In genomic region chr6:33197431-33198048, GRCh38 we compare ENCODE assay signal across 8 cellular contexts. TPM values are rescaled to one million over a fixed set of nuclear protein-coding genes. Genes with fewer than 3 reads are reported as not detected.
DNase-seq lines count a peak whose midpoint lies in the region; ATAC-seq and TF ChIP-seq lines count a peak whose summit lies in the region.

No MANE protein-coding gene starts in this region.

- peak; percentile 97 for TF ChIP-seq CTCF in WERI-Rb-1 (IDR thresholded peaks at IDR 0.05; ENCODE audit: low read depth, low read length)
- peak; percentile 86 for TF ChIP-seq CTCF in fibroblast of pulmonary artery (IDR thresholded peaks at IDR 0.05; ENCODE audit: low read length, missing control alignments)
- peak; percentile 50 for TF ChIP-seq CTCF in neutrophil (IDR thresholded peaks at IDR 0.05)

- peaks cover 64% of the 10 kb centered on the region for H3K36me3 ChIP-seq in WERI-Rb-1
- H3K36me3 ChIP-seq in neutrophil: peaks cover 57% of the 10 kb centered on the region

- H3K9me3 ChIP-seq in WERI-Rb-1 (ENCODE audit: severe bottlenecking) (no peaks in the 10 kb centered on the region), neutrophil (no peaks in the 10 kb centered on the region)

- in situ Hi-C loops in G401 (cut with HindIII; ENCODE audit: low sequenced_read_pairs): no loop called here

- H3K4me1 ChIP-seq in neutrophil (ENCODE audit: control insufficient read depth in 1 of 2, insufficient read depth in 1 of 2, low read depth in 1 of 2, low read length in 1 of 2): peaks cover 31 to 39% of the 10 kb centered on the region in 2 experiments

- DNase-seq in AG08395 (ENCODE audit: low spot score): peak; percentile 78
- DNase-seq in G401 (ENCODE audit: low spot score): peak; percentile 74
- peak; percentile 53 for DNase-seq in NCI-H1694 treated with DMSO at 0.1 percent for 48 hours (lab: John Stamatoyannopoulos, UW)
- DNase-seq in WERI-Rb-1: peak; percentile 81
- DNase-seq in fibroblast of pulmonary artery (ENCODE audit: low read depth): peak; percentile 79
- no peak for DNase-seq in ureter (ENCODE audit: low spot score)

- ATAC-seq in HG03342 (IDR thresholded peaks at IDR 0.05; ENCODE audit: unreplicated experiment): no peak

- no peak overlapping the region for H3K4me3 ChIP-seq in WERI-Rb-1 (ENCODE audit: low read depth, low read length)
- H3K4me3 ChIP-seq in fibroblast of pulmonary artery (replicated peaks; ENCODE audit: low read depth, low read length): no peak overlapping the region
- H3K4me3 ChIP-seq in neutrophil (ENCODE audit: low read depth in 1 of 2, low read length in 1 of 2): no peak overlapping the region

- no peaks in the 10 kb centered on the region for H3K27me3 ChIP-seq in WERI-Rb-1 (ENCODE audit: insufficient read depth, low read depth, severe bottlenecking)
- peaks cover 19% of the 10 kb centered on the region for H3K27me3 ChIP-seq in neutrophil

- 0 out of 2 replicates have a peak overlapping the region, but pooled peaks have one; percentile 4 for H3K27ac ChIP-seq in WERI-Rb-1
- peak overlapping the region; percentile 38 for H3K27ac ChIP-seq in neutrophil

RNA-seq across cellular contexts. Expression of gene RXRB, which starts 2.9 kb away (rescaled TPM):
- total RNA-seq in G401 (2014; rRNA removed; shearing (Covaris generic)): 11.5 and 18.8 TPM in 2 replicates
- 50.8 TPM for total RNA-seq in ureter

RNA-seq across cellular contexts. Expression of gene SLC39A7, which starts 3.1 kb away (rescaled TPM):
- 102 and 108 TPM in 2 replicates for total RNA-seq in G401 (2014; rRNA removed; shearing (Covaris generic))
- total RNA-seq in ureter: 60.7 TPM

RNA-seq across cellular contexts. Expression of gene COL11A2, which starts 5.3 kb away (rescaled TPM):
- total RNA-seq in G401 (2014; rRNA removed; shearing (Covaris generic)): 7.0 and 10.4 TPM in 2 replicates
- total RNA-seq in ureter: 0.96 TPM

RNA-seq across cellular contexts. Expression of gene HSD17B8, which starts 6.9 kb away (rescaled TPM):
- total RNA-seq in G401 (2014; rRNA removed; shearing (Covaris generic)): 13.3 and 18.2 TPM in 2 replicates
- 28.6 TPM for total RNA-seq in ureter

RNA-seq across cellular contexts. Expression of gene RING1, which starts 10.8 kb away (rescaled TPM):
- 51.2 and 53.3 TPM in 2 replicates for total RNA-seq in G401 (2014; rRNA removed; shearing (Covaris generic))
- 50.6 TPM for total RNA-seq in ureter
